15 cellular contexts compared by ENCODE assay signal in the genomic region with DNA sequence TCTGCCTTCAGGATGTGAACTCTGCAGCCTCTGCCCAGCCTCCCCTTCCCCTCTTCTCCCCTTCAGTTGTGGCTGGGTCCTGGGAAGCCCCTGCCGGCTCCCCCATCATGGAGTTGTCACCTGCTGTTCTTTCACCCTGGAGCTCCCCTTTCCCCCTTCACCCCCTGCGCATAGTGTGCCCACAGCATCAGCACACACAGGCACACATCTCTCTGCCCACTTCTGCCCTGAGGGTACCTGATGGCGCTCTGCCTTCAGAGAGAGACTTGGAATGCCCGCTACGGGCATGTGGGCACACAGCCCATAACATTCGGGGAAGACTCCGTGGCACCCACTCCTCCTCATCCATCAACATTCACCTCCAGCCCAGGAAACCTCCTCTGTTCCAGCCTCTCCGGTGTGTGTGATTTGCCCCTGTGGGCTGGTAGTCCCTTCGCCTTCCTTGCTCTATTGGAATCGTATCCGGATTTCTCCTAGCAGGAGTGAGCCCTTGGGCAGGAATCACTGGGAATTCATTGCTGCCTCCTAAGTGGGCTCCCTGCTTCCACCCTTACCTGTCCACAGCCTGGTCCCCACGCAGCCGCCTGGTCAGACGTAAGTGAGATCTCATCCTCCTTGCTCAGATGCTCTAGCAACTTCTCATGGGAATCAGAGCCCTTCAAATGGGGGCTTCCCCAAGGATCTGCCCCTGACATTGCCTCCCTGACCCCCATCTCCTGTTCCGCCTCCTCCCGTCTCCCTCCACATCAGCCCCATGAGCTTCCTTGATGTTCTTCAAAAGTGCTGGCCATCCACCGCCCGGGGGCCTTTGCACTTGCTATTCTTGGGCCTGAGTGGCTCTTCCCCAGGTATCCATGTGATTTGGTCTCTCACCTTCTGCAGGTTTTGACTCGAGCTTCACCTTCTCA.
DNase-seq lines count a peak whose midpoint lies in the region; ATAC-seq and TF ChIP-seq lines count a peak whose summit lies in the region.
"Had no signal": no experiment of that assay in that cellular context is flagged by ENCODE, and none has a peak within 500 bp of the region (broad histone marks: within the 10 kb centered on the region; RNA-seq: fewer than 3 reads in every experiment).

No MANE protein-coding gene starts in this region.

- peaks cover 93% of the 10 kb centered on the region for H3K36me3 Mint-ChIP-seq in dendritic cell treated with granulocyte-macrophage colony-stimulating factor and Interleukin-4, amounts not matched to agents 40 ng/mL and 50 ng/mL, for 4 days (ENCODE audit: low read depth)
- H3K36me3 Mint-ChIP-seq: CD4-positive, CD25-positive, alpha-beta regulatory T cell had no signal

- H3K27ac Mint-ChIP-seq in dendritic cell treated with granulocyte-macrophage colony-stimulating factor and Interleukin-4, amounts not matched to agents 40 ng/mL and 50 ng/mL, for 4 days: peak overlapping the region; percentile 35

- no peak overlapping the region for H3K4me3 Mint-ChIP-seq in dendritic cell treated with granulocyte-macrophage colony-stimulating factor and Interleukin-4, amounts not matched to agents 40 ng/mL and 50 ng/mL, for 4 days
- H3K4me3 Mint-ChIP-seq: CD4-positive, CD25-positive, alpha-beta regulatory T cell had no signal

- H3K36me3 ChIP-seq in right atrium auricular region: no peaks in the 10 kb centered on the region
- no peaks in the 10 kb centered on the region for H3K36me3 ChIP-seq in left ventricle myocardium inferior
- H3K36me3 ChIP-seq in Karpas-422 (ENCODE audit: insufficient read depth, low read length): no peaks in the 10 kb centered on the region

- peaks cover 0 to 9% of the 10 kb centered on the region in 2 donors for H3K9me3 ChIP-seq in right atrium auricular region
- H3K9me3 ChIP-seq in left ventricle myocardium inferior (replicated peaks): peaks cover 8% of the 10 kb centered on the region
- peaks cover 9% of the 10 kb centered on the region for H3K9me3 ChIP-seq in Karpas-422 (ENCODE audit: low read length)

- intact Hi-C loops in left ventricle myocardium inferior (cut with micrococcal nuclease): loop anchor here (5.0 kb wide), 1 partner anchor 327 kb away; no protein-coding TSS in a partner anchor
- intact Hi-C loops in dendritic cell treated with granulocyte-macrophage colony-stimulating factor and Interleukin-4, amounts not matched to agents 40 ng/mL and 50 ng/mL, for 4 days (cut with micrococcal nuclease): loop anchor here (5.0 kb wide), 1 partner anchor 167 kb away; the partner anchor contains the start of gene DAPK1

- no peak for TF ChIP-seq CTCF in right atrium auricular region (IDR thresholded peaks at IDR 0.05)
- no peak for TF ChIP-seq CTCF in left ventricle myocardium inferior (IDR thresholded peaks at IDR 0.05; ENCODE audit: borderline replicate concordance)

- H3K9ac ChIP-seq in Karpas-422 (ENCODE audit: low read length): no peak overlapping the region
- H3K9ac ChIP-seq: BLaER1 treated with 17β-estradiol and CSF1 and Interleukin-3, amounts not matched to agents 10 nM and 100 nM had no signal

- H3K4me3 ChIP-seq in right atrium auricular region (no peak overlapping the region), left ventricle myocardium inferior (no peak overlapping the region), Karpas-422 (ENCODE audit: low read length) (no peak overlapping the region)
- H3K4me3 ChIP-seq: BLaER1 treated with 17β-estradiol and CSF1 and Interleukin-3, amounts not matched to agents 10 nM and 100 nM; GM12878 had no signal

- no peak for ATAC-seq in GM18907 (IDR thresholded peaks at IDR 0.05; ENCODE audit: unreplicated experiment)
- no peak for ATAC-seq in activated CD4-positive, CD25-positive, alpha-beta regulatory T cell treated with anti-CD3 and anti-CD28 coated beads, Interleukin-2, amount 50 U/mL, for 24 hours
- ATAC-seq: GM12878, HCT116, HepG2 had no signal

- H3K9me3 Mint-ChIP-seq in dendritic cell treated with granulocyte-macrophage colony-stimulating factor and Interleukin-4, amounts not matched to agents 40 ng/mL and 50 ng/mL, for 4 days: peaks cover 31% of the 10 kb centered on the region

- no peaks in the 10 kb centered on the region for H3K27me3 Mint-ChIP-seq in dendritic cell treated with granulocyte-macrophage colony-stimulating factor and Interleukin-4, amounts not matched to agents 40 ng/mL and 50 ng/mL, for 4 days

- no peak overlapping the region for H3K4me2 ChIP-seq in Karpas-422 (ENCODE audit: low read depth, low read length, poor library complexity, severe bottlenecking)

- no peaks in the 10 kb centered on the region for H3K4me1 ChIP-seq in right atrium auricular region
- no peaks in the 10 kb centered on the region for H3K4me1 ChIP-seq in left ventricle myocardium inferior
- H3K4me1 ChIP-seq in Karpas-422 (ENCODE audit: low read length): no peaks in the 10 kb centered on the region

- no peaks in the 10 kb centered on the region for H3K27me3 ChIP-seq in right atrium auricular region
- no peaks in the 10 kb centered on the region for H3K27me3 ChIP-seq in left ventricle myocardium inferior (ENCODE audit: low read depth)
- H3K27me3 ChIP-seq in Karpas-422 (ENCODE audit: low read length): no peaks in the 10 kb centered on the region
- H3K27me3 ChIP-seq: BLaER1 treated with 17β-estradiol and CSF1 and Interleukin-3, amounts not matched to agents 10 nM and 100 nM had no signal

- peak; percentile 34 for DNase-seq in right atrium auricular region (ENCODE audit: low spot score)
- DNase-seq in left ventricle myocardium inferior: no peak
- DNase-seq in mesenteric fat pad (ENCODE audit: low spot score): peak; percentile 59
- no peak for DNase-seq in NCI-H2107 treated with DMSO at 0.1 percent for 48 hours (lab: John Stamatoyannopoulos, UW; ENCODE audit: unreplicated experiment)
- no peak for DNase-seq in Karpas-422
- DNase-seq: ACHN; CD4-positive, CD25-positive, alpha-beta regulatory T cell; DMS 273 treated with DMSO at 0.1 percent for 48 hours had no signal

- H3K27ac ChIP-seq in right atrium auricular region (no peak overlapping the region), left ventricle myocardium inferior (replicated peaks) (no peak overlapping the region), Karpas-422 (ENCODE audit: low read length) (no peak overlapping the region)
- H3K27ac ChIP-seq: BLaER1 treated with 17β-estradiol and CSF1 and Interleukin-3, amounts not matched to agents 10 nM and 100 nM had no signal

- no peak overlapping the region for H2AFZ ChIP-seq in Karpas-422 (ENCODE audit: low read length)

- no peaks in the 10 kb centered on the region for H4K20me1 ChIP-seq in Karpas-422 (ENCODE audit: insufficient read depth, low read depth, low read length)
- H4K20me1 ChIP-seq: BLaER1 treated with 17β-estradiol and CSF1 and Interleukin-3, amounts not matched to agents 10 nM and 100 nM had no signal

- peaks cover 33% of the 10 kb centered on the region for H3K4me1 Mint-ChIP-seq in dendritic cell treated with granulocyte-macrophage colony-stimulating factor and Interleukin-4, amounts not matched to agents 40 ng/mL and 50 ng/mL, for 4 days (ENCODE audit: low read depth)
- H3K4me1 Mint-ChIP-seq: CD4-positive, CD25-positive, alpha-beta regulatory T cell had no signal

- no peaks in the 10 kb centered on the region for H3K9me2 ChIP-seq in Karpas-422 (replicated peaks; ENCODE audit: insufficient read depth, low read length)

- H3K79me2 ChIP-seq in Karpas-422 (ENCODE audit: low read length): no peaks in the 10 kb centered on the region

Comparison
In these comparisons a context has a peak if more than half of its experiments do, and no peak if none do; other contexts are left out.
1. DNase-seq: peak in right atrium auricular region (single experiment) and mesenteric fat pad (single experiment); none in left ventricle myocardium inferior (single experiment), NCI-H2107 treated with DMSO at 0.1 percent for 48 hours (single experiment) and Karpas-422 (single experiment).